12 cellular contexts compared by ENCODE assay signal in the genomic region with DNA sequence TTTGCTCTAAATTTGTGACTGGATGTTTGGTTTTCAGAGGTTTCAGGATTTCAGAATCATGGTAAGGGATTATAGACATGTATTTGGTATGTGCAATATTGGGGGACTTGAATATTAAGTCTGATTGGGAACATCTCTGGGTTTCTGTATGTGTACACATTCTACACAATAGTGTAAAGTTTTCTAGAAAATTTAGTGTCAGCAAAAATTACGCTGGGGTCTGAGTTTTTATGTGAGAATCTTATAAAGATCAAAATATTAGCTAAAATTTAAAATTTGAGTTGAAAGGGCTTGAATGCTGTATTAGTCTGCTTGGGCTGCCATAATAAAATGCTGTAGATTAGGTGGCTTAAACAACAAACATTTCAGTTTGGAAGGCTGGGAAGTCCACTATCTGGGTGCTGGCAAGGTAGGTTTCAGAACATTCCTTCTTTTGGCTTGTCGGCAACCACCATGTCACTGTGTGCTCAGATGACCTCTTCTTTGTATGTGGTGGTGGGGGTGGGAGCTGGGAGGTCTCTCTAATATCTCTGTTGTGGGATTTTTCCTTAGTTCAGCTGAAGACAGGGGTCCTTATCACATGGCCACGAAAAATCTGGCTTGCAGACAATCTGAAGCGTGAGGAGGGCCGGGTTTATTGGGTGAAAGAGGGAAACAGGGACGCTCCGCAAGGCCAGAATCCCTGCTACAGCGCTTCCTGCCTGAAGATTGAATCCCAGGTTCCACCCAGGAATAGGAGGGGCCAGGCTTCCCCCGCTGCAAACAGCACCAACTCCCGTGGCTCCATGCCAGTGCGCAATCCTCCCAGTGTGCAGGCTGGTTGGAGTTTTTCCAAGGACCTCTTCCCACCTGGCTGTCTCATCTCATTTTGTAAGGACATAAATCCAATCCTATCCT.
DNase-seq lines count a peak whose midpoint lies in the region; ATAC-seq lines count a peak whose summit lies in the region.
"Had no signal": no experiment of that assay in that cellular context is flagged by ENCODE, and none has a peak within 500 bp of the region (broad histone marks: within the 10 kb centered on the region; RNA-seq: fewer than 3 reads in every experiment).

No MANE protein-coding gene starts in this region.

- ATAC-seq in left ventricle myocardium superior: peak; percentile 86
- ATAC-seq in sciatic nerve: peak; percentile 59
- no peak for ATAC-seq in GM19455 (IDR thresholded peaks at IDR 0.05; ENCODE audit: unreplicated experiment)

- POLR2A ChIA-PET in activated CD4-positive, alpha-beta memory T cell treated with anti-CD3 and anti-CD28 coated beads, Interleukin-2, amount 10 ng/mL, durations not matched to agents 7 days and 5 days (lab: Charles Lee): no interaction called here

- no peak overlapping the region for H3K27ac Mint-ChIP-seq in activated CD4-positive, alpha-beta memory T cell treated with anti-CD3 and anti-CD28 coated beads, Interleukin-2, amount 10 ng/mL, durations not matched to agents 7 days and 5 days
- H3K27ac Mint-ChIP-seq: activated naive CD4-positive, alpha-beta T cell treated with anti-CD3 and anti-CD28 coated beads for 36 hours had no signal

- no peak overlapping the region for H3K4me3 Mint-ChIP-seq in activated CD4-positive, alpha-beta memory T cell treated with anti-CD3 and anti-CD28 coated beads, Interleukin-2, amount 10 ng/mL, durations not matched to agents 7 days and 5 days
- H3K4me3 Mint-ChIP-seq: activated naive CD4-positive, alpha-beta T cell treated with anti-CD3 and anti-CD28 coated beads for 36 hours had no signal

- CTCF ChIA-PET in activated CD4-positive, alpha-beta memory T cell treated with anti-CD3 and anti-CD28 coated beads, Interleukin-2, amount 10 ng/mL, durations not matched to agents 7 days and 5 days (lab: Charles Lee): no interaction called here

- no peaks in the 10 kb centered on the region for H3K27me3 Mint-ChIP-seq in activated CD4-positive, alpha-beta memory T cell treated with anti-CD3 and anti-CD28 coated beads, Interleukin-2, amount 10 ng/mL, durations not matched to agents 7 days and 5 days

- H3K36me3 Mint-ChIP-seq in activated CD4-positive, alpha-beta memory T cell treated with anti-CD3 and anti-CD28 coated beads, Interleukin-2, amount 10 ng/mL, durations not matched to agents 7 days and 5 days (ENCODE audit: low read depth): no peaks in the 10 kb centered on the region

- peaks cover 6% of the 10 kb centered on the region for H3K4me1 Mint-ChIP-seq in activated CD4-positive, alpha-beta memory T cell treated with anti-CD3 and anti-CD28 coated beads, Interleukin-2, amount 10 ng/mL, durations not matched to agents 7 days and 5 days

- intact Hi-C loops in left ventricle myocardium superior (cut with micrococcal nuclease): no loop called here
- intact Hi-C loops in sciatic nerve (cut with DNase I): no loop called here

- no peaks in the 10 kb centered on the region for H3K9me3 Mint-ChIP-seq in activated CD4-positive, alpha-beta memory T cell treated with anti-CD3 and anti-CD28 coated beads, Interleukin-2, amount 10 ng/mL, durations not matched to agents 7 days and 5 days
- H3K9me3 Mint-ChIP-seq: activated naive CD4-positive, alpha-beta T cell treated with anti-CD3 and anti-CD28 coated beads for 36 hours had no signal

- DNase-seq in NCI-H1105 (lab: John Stamatoyannopoulos, UW) (peak; percentile 94), RPMI7951 (ENCODE audit: low read depth) (peak; percentile 57), left ventricle myocardium superior (peak; percentile 83), sciatic nerve (ENCODE audit: low spot score) (peak; percentile 73), activated gamma-delta T cell (lab: John Stamatoyannopoulos, UW) (no peak)
- no peak for DNase-seq in stimulated activated CD4-positive, alpha-beta T cell treated with anti-CD3 and anti-CD28 coated beads, Interleukin-2, amount 100 ng/mL, for 48 hours
- DNase-seq in activated CD4-positive, alpha-beta memory T cell treated with anti-CD3 and anti-CD28 coated beads, Interleukin-2, amount 10 ng/mL, durations not matched to agents 7 days and 5 days: no peak
- DNase-seq: activated naive CD4-positive, alpha-beta T cell treated with anti-CD3 and anti-CD28 coated beads for 36 hours; midbrain; stimulated activated CD4-positive, alpha-beta T cell treated with anti-CD3 and anti-CD28 coated beads, Interleukin-4, amount 100 ng/mL, for 24 hours; T1000 had no signal

Comparison
In these comparisons a context has a peak if more than half of its experiments do, and no peak if none do; other contexts are left out.
1. DNase-seq: peak in NCI-H1105 (single experiment), RPMI7951 (single experiment), left ventricle myocardium superior (single experiment) and sciatic nerve (single experiment); none in activated gamma-delta T cell (single experiment), stimulated activated CD4-positive, alpha-beta T cell treated with anti-CD3 and anti-CD28 coated beads, Interleukin-2, amount 100 ng/mL, for 48 hours (0 of 2) and activated CD4-positive, alpha-beta memory T cell treated with anti-CD3 and anti-CD28 coated beads, Interleukin-2, amount 10 ng/mL, durations not matched to agents 7 days and 5 days (single experiment).